ENCODE assay signal across 18 cellular contexts in the genomic region with DNA sequence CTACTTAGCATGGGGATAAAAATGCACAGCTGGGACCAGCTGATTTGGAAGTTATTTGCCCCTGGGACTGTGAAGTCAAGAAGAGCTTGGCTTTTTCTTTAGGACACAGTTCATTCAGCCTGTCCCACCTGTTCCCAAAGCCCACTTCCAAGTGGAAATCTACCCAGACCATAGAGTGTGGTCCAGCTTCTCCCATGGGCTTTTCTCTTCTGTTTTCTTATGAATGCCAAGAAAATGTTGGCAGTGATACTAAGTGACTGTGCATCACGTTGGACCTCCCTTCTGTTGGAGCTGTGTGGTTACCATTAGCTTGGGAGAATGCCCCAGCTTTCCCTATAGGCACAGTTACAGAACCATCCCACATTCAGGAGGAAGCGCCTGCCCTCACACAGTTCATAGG.
"Had no signal": no experiment of that assay in that cellular context is flagged by ENCODE, and none has a peak within 500 bp of the region (broad histone marks: within the 10 kb centered on the region; RNA-seq: fewer than 3 reads in every experiment).

No MANE protein-coding gene starts in this region.

- DNase-seq: activated CD4-positive, alpha-beta T cell treated with anti-CD3 and anti-CD28 coated beads, Interleukin-2, amount 50 U/mL, for 1 hour; activated CD8-positive, alpha-beta memory T cell treated with anti-CD3 and anti-CD28 coated beads, Interleukin-2, amount 50 U/mL, for 4 hours; activated naive CD4-positive, alpha-beta T cell treated with anti-CD3 and anti-CD28 coated beads, Interleukin-2, amount 10 ng/mL, durations not matched to agents 7 days and 5 days; activated naive CD8-positive, alpha-beta T cell treated with anti-CD3 and anti-CD28 coated beads, Interleukin-2, amount 50 U/mL, for 24 hours; activated T-cell treated with anti-CD3 and anti-CD28 coated beads, Interleukin-2, amount 50 U/mL, for 4 hours; anterior cingulate cortex; colonic mucosa; hippocampal formation; left cardiac atrium; lower lobe of right lung; natural killer cell; ovary; sigmoid colon; stimulated activated naive B cell treated with anti-CD40 and anti-IgM and Interleukin-4, amounts not matched to agents 10 μg/mL and 1 μg/mL and 100 μg/mL, for 72 hours; thyroid gland had no signal

- H3K4me3 Mint-ChIP-seq: activated naive CD4-positive, alpha-beta T cell treated with anti-CD3 and anti-CD28 coated beads, Interleukin-2, amount 10 ng/mL, durations not matched to agents 7 days and 5 days; activated naive CD8-positive, alpha-beta T cell treated with anti-CD3 and anti-CD28 coated beads, Interleukin-2, amount 50 U/mL, for 24 hours; activated T-cell treated with anti-CD3 and anti-CD28 coated beads, Interleukin-2, amount 50 U/mL, for 4 hours; brain; central memory CD8-positive, alpha-beta T cell; natural killer cell; stimulated activated naive B cell treated with anti-CD40 and anti-IgM and Interleukin-4, amounts not matched to agents 10 μg/mL and 1 μg/mL and 100 μg/mL, for 72 hours had no signal

- H3K9me3 Mint-ChIP-seq: activated naive CD4-positive, alpha-beta T cell treated with anti-CD3 and anti-CD28 coated beads, Interleukin-2, amount 10 ng/mL, durations not matched to agents 7 days and 5 days; activated naive CD8-positive, alpha-beta T cell treated with anti-CD3 and anti-CD28 coated beads, Interleukin-2, amount 50 U/mL, for 24 hours; activated T-cell treated with anti-CD3 and anti-CD28 coated beads, Interleukin-2, amount 50 U/mL, for 4 hours; central memory CD8-positive, alpha-beta T cell; natural killer cell; stimulated activated naive B cell treated with anti-CD40 and anti-IgM and Interleukin-4, amounts not matched to agents 10 μg/mL and 1 μg/mL and 100 μg/mL, for 72 hours had no signal

- H3K36me3 ChIP-seq: colonic mucosa, lower lobe of right lung, ovary, thyroid gland had no signal

- H3K4me1 Mint-ChIP-seq: activated naive CD4-positive, alpha-beta T cell treated with anti-CD3 and anti-CD28 coated beads, Interleukin-2, amount 10 ng/mL, durations not matched to agents 7 days and 5 days; activated naive CD8-positive, alpha-beta T cell treated with anti-CD3 and anti-CD28 coated beads, Interleukin-2, amount 50 U/mL, for 24 hours; central memory CD8-positive, alpha-beta T cell; natural killer cell; stimulated activated naive B cell treated with anti-CD40 and anti-IgM and Interleukin-4, amounts not matched to agents 10 μg/mL and 1 μg/mL and 100 μg/mL, for 72 hours had no signal

- H3K9me3 ChIP-seq: colonic mucosa, lower lobe of right lung, ovary, sigmoid colon, thyroid gland had no signal

- H3K36me3 Mint-ChIP-seq: activated naive CD4-positive, alpha-beta T cell treated with anti-CD3 and anti-CD28 coated beads, Interleukin-2, amount 10 ng/mL, durations not matched to agents 7 days and 5 days; brain; natural killer cell; stimulated activated naive B cell treated with anti-CD40 and anti-IgM and Interleukin-4, amounts not matched to agents 10 μg/mL and 1 μg/mL and 100 μg/mL, for 72 hours had no signal

- H3K27ac ChIP-seq: colonic mucosa, lower lobe of right lung, ovary, thyroid gland had no signal

- H3K4me1 ChIP-seq: colonic mucosa, lower lobe of right lung, sigmoid colon, thyroid gland had no signal

- H3K27me3 ChIP-seq: colonic mucosa, ovary, sigmoid colon, thyroid gland had no signal

- ATAC-seq: activated CD4-positive, CD25-positive, alpha-beta regulatory T cell treated with anti-CD3 and anti-CD28 coated beads, Interleukin-2, amount 50 U/mL, for 24 hours; activated T-cell treated with anti-CD3 and anti-CD28 coated beads, Interleukin-2, amount 50 U/mL, for 4 hours; lower lobe of right lung; natural killer cell had no signal

- H3K4me3 ChIP-seq: colonic mucosa, lower lobe of right lung, ovary, sigmoid colon, thyroid gland had no signal

- H3K27ac Mint-ChIP-seq: activated naive CD4-positive, alpha-beta T cell treated with anti-CD3 and anti-CD28 coated beads, Interleukin-2, amount 10 ng/mL, durations not matched to agents 7 days and 5 days; activated naive CD8-positive, alpha-beta T cell treated with anti-CD3 and anti-CD28 coated beads, Interleukin-2, amount 50 U/mL, for 24 hours; natural killer cell; stimulated activated naive B cell treated with anti-CD40 and anti-IgM and Interleukin-4, amounts not matched to agents 10 μg/mL and 1 μg/mL and 100 μg/mL, for 72 hours had no signal
